Comparison of ENCODE assay signal across 19 cellular contexts in genomic region chr11:78811622-78812021, GRCh38.
"Had no signal": no experiment of that assay in that cellular context is flagged by ENCODE, and none has a peak within 500 bp of the region (broad histone marks: within the 10 kb centered on the region; RNA-seq: fewer than 3 reads in every experiment).

No MANE protein-coding gene starts in this region.

- H3K27me3 ChIP-seq: right lobe of liver, transverse colon had no signal

- H3K79me2 ChIP-seq: parathyroid adenoma had no signal

- H3K36me3 ChIP-seq: prostate gland, right lobe of liver, spleen, thoracic aorta, transverse colon had no signal

- H3K4me3 Mint-ChIP-seq: natural killer cell; stimulated activated memory B cell treated with anti-CD40 and anti-IgM and Interleukin-4, amounts not matched to agents 10 μg/mL and 1 μg/mL and 100 μg/mL, for 72 hours; stimulated activated naive CD8-positive, alpha-beta T cell treated with anti-CD3 and anti-CD28 coated beads, Interleukin-15, amount 100 ng/mL, for 72 hours had no signal

- ATAC-seq: esophagus mucosa; left colon; natural killer cell; stimulated activated memory B cell treated with anti-CD40 and anti-IgM and Interleukin-4, amounts not matched to agents 10 μg/mL and 1 μg/mL and 100 μg/mL, for 72 hours; stimulated activated naive CD8-positive, alpha-beta T cell treated with anti-CD3 and anti-CD28 coated beads, Interleukin-15, amount 100 ng/mL, for 72 hours had no signal

- H3K9me3 Mint-ChIP-seq: natural killer cell; stimulated activated memory B cell treated with anti-CD40 and anti-IgM and Interleukin-4, amounts not matched to agents 10 μg/mL and 1 μg/mL and 100 μg/mL, for 72 hours; stimulated activated naive CD8-positive, alpha-beta T cell treated with anti-CD3 and anti-CD28 coated beads, Interleukin-15, amount 100 ng/mL, for 72 hours had no signal

- H2AFZ ChIP-seq: parathyroid adenoma had no signal

- H3K36me3 Mint-ChIP-seq: natural killer cell; stimulated activated memory B cell treated with anti-CD40 and anti-IgM and Interleukin-4, amounts not matched to agents 10 μg/mL and 1 μg/mL and 100 μg/mL, for 72 hours had no signal

- DNase-seq: effector memory CD4-positive, alpha-beta T cell; hippocampal formation; left colon; mammary epithelial cell; natural killer cell; occipital lobe; right lobe of liver; spleen; stimulated activated CD4-positive, alpha-beta T cell treated with anti-CD3 and anti-CD28 coated beads, Interleukin-15, amount 100 ng/mL, for 24 hours; stimulated activated CD4-positive, alpha-beta T cell treated with anti-CD3 and anti-CD28 coated beads, Interleukin-1b, Interleukin-23, amount 100 ng/mL, for 48 hours; stimulated activated CD4-positive, alpha-beta T cell treated with anti-CD3 and anti-CD28 coated beads, Interleukin-4, amount 100 ng/mL, for 24 hours; stimulated activated naive CD8-positive, alpha-beta T cell treated with anti-CD3 and anti-CD28 coated beads, Interleukin-15, amount 100 ng/mL, for 72 hours; substantia nigra; transverse colon had no signal

- H3K4me1 ChIP-seq: parathyroid adenoma, right lobe of liver had no signal

- H3K4me1 Mint-ChIP-seq: natural killer cell; stimulated activated memory B cell treated with anti-CD40 and anti-IgM and Interleukin-4, amounts not matched to agents 10 μg/mL and 1 μg/mL and 100 μg/mL, for 72 hours; stimulated activated naive CD8-positive, alpha-beta T cell treated with anti-CD3 and anti-CD28 coated beads, Interleukin-15, amount 100 ng/mL, for 72 hours had no signal

- H3K4me3 ChIP-seq: prostate gland, right lobe of liver, spleen, thoracic aorta, transverse colon had no signal

- H3K9me3 ChIP-seq: prostate gland, right lobe of liver, spleen, thoracic aorta, transverse colon had no signal

- H3K27ac Mint-ChIP-seq: natural killer cell; stimulated activated memory B cell treated with anti-CD40 and anti-IgM and Interleukin-4, amounts not matched to agents 10 μg/mL and 1 μg/mL and 100 μg/mL, for 72 hours had no signal

- H3K27ac ChIP-seq: parathyroid adenoma, prostate gland, right lobe of liver, spleen, thoracic aorta had no signal
